8 cellular contexts compared by ENCODE assay signal in genomic region chr17:76501827-76502307, GRCh38. TPM values are rescaled to one million over a fixed set of nuclear protein-coding genes. Genes with fewer than 3 reads are reported as not detected.
DNase-seq lines count a peak whose midpoint lies in the region; ATAC-seq and TF ChIP-seq lines count a peak whose summit lies in the region.

No MANE protein-coding gene starts in this region.

- H2AFZ ChIP-seq in GM23248 = peak overlapping the region; percentile 83

- H4K20me1 ChIP-seq in GM23248 (ENCODE audit: insufficient read depth) = no peaks in the 10 kb centered on the region

- TF ChIP-seq CTCF in WERI-Rb-1 (IDR thresholded peaks at IDR 0.05; ENCODE audit: low read depth, low read length) (no peak), fibroblast of pulmonary artery (IDR thresholded peaks at IDR 0.05; ENCODE audit: low read length, missing control alignments) (no peak), retinal pigment epithelial cell (conservative IDR thresholded peaks at IDR 0.05; ENCODE audit: low read depth, low read length) (no peak)

- peaks cover 6% of the 10 kb centered on the region; the same call in 1 of the 2 replicates for H3F3A ChIP-seq in GM23248 (ENCODE audit: insufficient read depth)

- DNase-seq in GM23248 (no peak), WERI-Rb-1 (no peak), fibroblast of pulmonary artery (ENCODE audit: low read depth) (no peak), retinal pigment epithelial cell (ENCODE audit: low read depth) (no peak), SK-N-DZ (ENCODE audit: low spot score) (no peak), NCI-H1048 (lab: John Stamatoyannopoulos, UW) (no peak), HK-2 (ENCODE audit: unreplicated experiment) (no peak)

- H3K9me3 ChIP-seq in GM23248 (ENCODE audit: low read depth) (no peaks in the 10 kb centered on the region), WERI-Rb-1 (ENCODE audit: severe bottlenecking) (no peaks in the 10 kb centered on the region)

- H3K4me2 ChIP-seq in GM23248 (ENCODE audit: unreplicated experiment) = peak overlapping the region; percentile 63

- no peak for ATAC-seq in GM19463 (IDR thresholded peaks at IDR 0.05; ENCODE audit: unreplicated experiment)

- H3K36me3 ChIP-seq in GM23248 (ENCODE audit: low read depth) (no peaks in the 10 kb centered on the region), WERI-Rb-1 (no peaks in the 10 kb centered on the region)

- H3K27me3 ChIP-seq in GM23248 (replicated peaks; ENCODE audit: insufficient read depth) (no peaks in the 10 kb centered on the region), WERI-Rb-1 (ENCODE audit: insufficient read depth, low read depth, severe bottlenecking) (no peaks in the 10 kb centered on the region)

- H3K4me3 ChIP-seq in GM23248 = peak overlapping the region; percentile 74
- H3K4me3 ChIP-seq in WERI-Rb-1 (ENCODE audit: low read depth, low read length) = no peak overlapping the region
- peak overlapping the region; percentile 73 for H3K4me3 ChIP-seq in fibroblast of pulmonary artery (replicated peaks; ENCODE audit: low read depth, low read length)
- peak overlapping the region; percentile 35 for H3K4me3 ChIP-seq in retinal pigment epithelial cell (ENCODE audit: low read length)

- peak overlapping the region; percentile 68 for H3K9ac ChIP-seq in GM23248

- no peaks in the 10 kb centered on the region for H3K9me2 ChIP-seq in GM23248 (ENCODE audit: insufficient read depth)

- 88 to 90% methylated on average over 11 of the region's 11 CpGs for WGBS in GM23248 (ENCODE audit: low coverage in 1 of 2, low lambda C conversion rate in 2 of 2, missing lambda C conversion rate in 2 of 2), 2 experiments

- H3K79me2 ChIP-seq in GM23248 (ENCODE audit: insufficient read depth) = peaks cover 5% of the 10 kb centered on the region

- peaks cover 9% of the 10 kb centered on the region for H3K4me1 ChIP-seq in GM23248 (ENCODE audit: insufficient read depth)

- in situ Hi-C loops in GM23248 (cut with MboI) = no loop called here

- no peak overlapping the region for H3K27ac ChIP-seq in GM23248
- peak overlapping the region; percentile 54 for H3K27ac ChIP-seq in WERI-Rb-1

RNA-seq across cellular contexts. Expression of gene RHBDF2, which starts 0.6 kb away (rescaled TPM):
- total RNA-seq in GM23248 (2014; rRNA removed; shearing (Covaris generic)) = 8.9 and 10.0 TPM in 2 replicates
- 12.7 and 12.9 TPM in 2 replicates for polyA plus RNA-seq in GM23248 (2016; fragmentation: Nextera tagmentation; extraction: Ambion mirVana)
- polyA plus RNA-seq in SK-N-DZ (2014; cell fraction: cytosol; rRNA removed) = 0.08 and 1.0 TPM in 2 replicates
- 0.56 and 0.89 TPM in 2 replicates for polyA plus RNA-seq in SK-N-DZ (2014; cell fraction: nucleus; rRNA removed)

RNA-seq across cellular contexts. Expression of gene AANAT, which starts 34.5 kb away (rescaled TPM):
- not detected in 2 replicates for total RNA-seq in GM23248 (2014; rRNA removed; shearing (Covaris generic))
- 0.72 TPM in 1 of 2 replicates, not detected in the other for polyA plus RNA-seq in GM23248 (2016; fragmentation: Nextera tagmentation; extraction: Ambion mirVana)
- polyA plus RNA-seq in SK-N-DZ (2014; cell fraction: cytosol; rRNA removed) = not detected in 2 replicates
- not detected in 2 replicates for polyA plus RNA-seq in SK-N-DZ (2014; cell fraction: nucleus; rRNA removed)

RNA-seq across cellular contexts. Expression of gene CYGB, which starts 35.6 kb away (rescaled TPM):
- total RNA-seq in GM23248 (2014; rRNA removed; shearing (Covaris generic)) = 6.3 and 8.3 TPM in 2 replicates
- 1.1 and 1.6 TPM in 2 replicates for polyA plus RNA-seq in GM23248 (2016; fragmentation: Nextera tagmentation; extraction: Ambion mirVana)
- 0.93 and 4.2 TPM in 2 replicates for polyA plus RNA-seq in SK-N-DZ (2014; cell fraction: cytosol; rRNA removed)
- polyA plus RNA-seq in SK-N-DZ (2014; cell fraction: nucleus; rRNA removed) = 1.4 and 2.7 TPM in 2 replicates

RNA-seq across cellular contexts. Expression of gene PRCD, which starts 38.0 kb away (rescaled TPM):
- total RNA-seq in GM23248 (2014; rRNA removed; shearing (Covaris generic)) = 1.5 and 3.4 TPM in 2 replicates
- polyA plus RNA-seq in GM23248 (2016; fragmentation: Nextera tagmentation; extraction: Ambion mirVana) = 0.43 and 0.93 TPM in 2 replicates
- 20.7 and 26.4 TPM in 2 replicates for polyA plus RNA-seq in SK-N-DZ (2014; cell fraction: cytosol; rRNA removed)
- 20.8 and 32.3 TPM in 2 replicates for polyA plus RNA-seq in SK-N-DZ (2014; cell fraction: nucleus; rRNA removed)

RNA-seq across cellular contexts. Expression of gene UBE2O, which starts 48.9 kb away (rescaled TPM):
- total RNA-seq in GM23248 (2014; rRNA removed; shearing (Covaris generic)) = 17.2 TPM in 2 replicates
- 7.1 and 7.2 TPM in 2 replicates for polyA plus RNA-seq in GM23248 (2016; fragmentation: Nextera tagmentation; extraction: Ambion mirVana)
- 24.6 and 32.0 TPM in 2 replicates for polyA plus RNA-seq in SK-N-DZ (2014; cell fraction: cytosol; rRNA removed)
- 41.7 and 53.0 TPM in 2 replicates for polyA plus RNA-seq in SK-N-DZ (2014; cell fraction: nucleus; rRNA removed)
